1 cellular context compared by ENCODE assay signal in genomic region chr9:99555792-99556191, GRCh38.
TF ChIP-seq lines count a peak whose summit lies in the region.

No MANE protein-coding gene starts in this region.

TF ChIP-seq in HepG2, 621 proteins besides CTCF, POLR2A, EP300 and RAD21:
- TF ChIP-seq RNF219 (CRISPR knock-in tag; IDR thresholded peaks at IDR 0.05) (no peak), HNF4G (IDR thresholded peaks at IDR 0.05; ENCODE audit: borderline replicate concordance, low read depth, low read length) (no peak), HNF4G (CRISPR knock-in tag; IDR thresholded peaks at IDR 0.05; ENCODE audit: borderline replicate concordance, low read depth) (no peak), DNMT1 (CRISPR knock-in tag; IDR thresholded peaks at IDR 0.05) (no peak), ZFP36 (IDR thresholded peaks at IDR 0.05; ENCODE audit: borderline replicate concordance, low read depth, low read length, partially characterized antibody) (no peak), FOXA1 (IDR thresholded peaks at IDR 0.05) (no peak), FOXA1 (CRISPR knock-in tag; IDR thresholded peaks at IDR 0.05) (no peak), ZC3H13 (CRISPR knock-in tag; IDR thresholded peaks at IDR 0.05) (no peak), SMAD1 (CRISPR knock-in tag; IDR thresholded peaks at IDR 0.05; ENCODE audit: borderline replicate concordance, low read depth) (no peak), ZIK1 (CRISPR knock-in tag; IDR thresholded peaks at IDR 0.05; ENCODE audit: borderline replicate concordance, low read depth) (no peak), AGO2 (optimal IDR thresholded peaks at IDR 0.05; ENCODE audit: low read depth, low read length) (no peak), NFIB (CRISPR knock-in tag; IDR thresholded peaks at IDR 0.05; ENCODE audit: borderline replicate concordance) (no peak), DNMT3B (CRISPR knock-in tag; conservative IDR thresholded peaks at IDR 0.05) (no peak)
